ENCODE assay signal across 38 cellular contexts in genomic region chr16:19021747-19022146, GRCh38. TPM values are rescaled to one million over a fixed set of nuclear protein-coding genes. Genes with fewer than 3 reads are reported as not detected.
"Had no signal": no experiment of that assay in that cellular context is flagged by ENCODE, and none has a peak within 500 bp of the region (broad histone marks: within the 10 kb centered on the region; RNA-seq: fewer than 3 reads in every experiment).

No MANE protein-coding gene starts in this region.

- H3K36me3 Mint-ChIP-seq: activated naive CD4-positive, alpha-beta T cell treated with anti-CD3 and anti-CD28 coated beads, Interleukin-2, amount 10 ng/mL, durations not matched to agents 7 days and 5 days; activated naive CD4-positive, alpha-beta T cell treated with anti-CD3 and anti-CD28 coated beads, Interleukin-2, amount 50 U/mL, for 24 hours; activated naive CD4-positive, alpha-beta T cell treated with anti-CD3 and anti-CD28 coated beads, Interleukin-2, amount 50 U/mL, for 72 hours; activated naive CD8-positive, alpha-beta T cell; activated naive CD8-positive, alpha-beta T cell treated with anti-CD3 and anti-CD28 coated beads for 36 hours; activated naive CD8-positive, alpha-beta T cell treated with anti-CD3 and anti-CD28 coated beads, Interleukin-2, amount 10 ng/mL, durations not matched to agents 7 days and 5 days had no signal

- H3K27me3 Mint-ChIP-seq: activated naive CD4-positive, alpha-beta T cell treated with anti-CD3 and anti-CD28 coated beads, Interleukin-2, amount 50 U/mL, for 24 hours; activated naive CD8-positive, alpha-beta T cell; activated naive CD8-positive, alpha-beta T cell treated with anti-CD3 and anti-CD28 coated beads for 36 hours; activated naive CD8-positive, alpha-beta T cell treated with anti-CD3 and anti-CD28 coated beads, Interleukin-2, amount 50 U/mL, for 24 hours; activated T-cell treated with anti-CD3 and anti-CD28 coated beads, Interleukin-2, amount 50 U/mL, for 24 hours; activated T-helper 17 cell treated with anti-CD3 and anti-CD28 coated beads, Interleukin-2, amount 50 U/mL, for 72 hours; brain had no signal

- ATAC-seq: activated naive CD4-positive, alpha-beta T cell treated with anti-CD3 and anti-CD28 coated beads, Interleukin-2, amount 50 U/mL, for 72 hours; activated naive CD8-positive, alpha-beta T cell treated with anti-CD3 and anti-CD28 coated beads, Interleukin-2, amount 50 U/mL, for 24 hours; activated T-cell treated with anti-CD3 and anti-CD28 coated beads, Interleukin-2, amount 50 U/mL, for 4 hours; activated T-cell treated with anti-CD3 and anti-CD28 coated beads, Interleukin-2, amount 50 U/mL, for 72 hours; activated T-helper 17 cell treated with anti-CD3 and anti-CD28 coated beads, Interleukin-2, amount 50 U/mL, for 72 hours; body of pancreas had no signal

- H3K9me3 ChIP-seq: adrenal gland, ascending aorta, body of pancreas had no signal

- H3K4me3 Mint-ChIP-seq: activated naive CD4-positive, alpha-beta T cell treated with anti-CD3 and anti-CD28 coated beads for 36 hours; activated naive CD4-positive, alpha-beta T cell treated with anti-CD3 and anti-CD28 coated beads, Interleukin-2, amount 10 ng/mL, durations not matched to agents 7 days and 5 days; activated naive CD4-positive, alpha-beta T cell treated with anti-CD3 and anti-CD28 coated beads, Interleukin-2, amount 50 U/mL, for 24 hours; activated naive CD8-positive, alpha-beta T cell; activated naive CD8-positive, alpha-beta T cell treated with anti-CD3 and anti-CD28 coated beads for 36 hours; activated naive CD8-positive, alpha-beta T cell treated with anti-CD3 and anti-CD28 coated beads, Interleukin-2, amount 10 ng/mL, durations not matched to agents 7 days and 5 days; activated naive CD8-positive, alpha-beta T cell treated with anti-CD3 and anti-CD28 coated beads, Interleukin-2, amount 50 U/mL, for 24 hours; activated T-cell treated with anti-CD3 and anti-CD28 coated beads, Interleukin-2, amount 50 U/mL, for 24 hours; activated T-cell treated with anti-CD3 and anti-CD28 coated beads, Interleukin-2, amount 50 U/mL, for 4 hours; activated T-cell treated with anti-CD3 and anti-CD28 coated beads, Interleukin-2, amount 50 U/mL, for 72 hours; activated T-helper 1 cell treated with anti-CD3 and anti-CD28 coated beads, Interleukin-12 subunit alpha, Interleukin-12 subunit beta, Interleukin-2, Interleukin-4 antibody, amounts not matched to agents 30 ng/mL and 10 ng/mL and 1 ng/mL, durations not matched to agents 14 hours and 24 hours and 36 hours; activated T-helper 17 cell treated with anti-CD3 and anti-CD28 coated beads, Interleukin-2, amount 50 U/mL, for 72 hours; brain; central memory CD8-positive, alpha-beta T cell had no signal

- H3K27me3 ChIP-seq: adrenal gland, ascending aorta, body of pancreas, brain microvascular endothelial cell, breast epithelium, cardiac muscle cell had no signal

- H3K4me1 Mint-ChIP-seq: activated naive CD4-positive, alpha-beta T cell treated with anti-CD3 and anti-CD28 coated beads, Interleukin-2, amount 10 ng/mL, durations not matched to agents 7 days and 5 days; activated naive CD4-positive, alpha-beta T cell treated with anti-CD3 and anti-CD28 coated beads, Interleukin-2, amount 50 U/mL, for 24 hours; activated naive CD8-positive, alpha-beta T cell treated with anti-CD3 and anti-CD28 coated beads for 36 hours; activated naive CD8-positive, alpha-beta T cell treated with anti-CD3 and anti-CD28 coated beads, Interleukin-2, amount 10 ng/mL, durations not matched to agents 7 days and 5 days; activated naive CD8-positive, alpha-beta T cell treated with anti-CD3 and anti-CD28 coated beads, Interleukin-2, amount 50 U/mL, for 24 hours; activated T-helper 17 cell treated with anti-CD3 and anti-CD28 coated beads, Interleukin-2, amount 50 U/mL, for 72 hours; brain; central memory CD8-positive, alpha-beta T cell had no signal

- FAIRE-seq: astrocyte had no signal

- H3K27ac ChIP-seq: adrenal gland, ascending aorta, body of pancreas, brain microvascular endothelial cell, breast epithelium, cardiac muscle cell had no signal

- H3K9me3 Mint-ChIP-seq: activated naive CD4-positive, alpha-beta T cell treated with anti-CD3 and anti-CD28 coated beads for 36 hours; activated naive CD4-positive, alpha-beta T cell treated with anti-CD3 and anti-CD28 coated beads, Interleukin-2, amount 10 ng/mL, durations not matched to agents 7 days and 5 days; activated naive CD4-positive, alpha-beta T cell treated with anti-CD3 and anti-CD28 coated beads, Interleukin-2, amount 50 U/mL, for 24 hours; activated naive CD4-positive, alpha-beta T cell treated with anti-CD3 and anti-CD28 coated beads, Interleukin-2, amount 50 U/mL, for 72 hours; activated naive CD8-positive, alpha-beta T cell treated with anti-CD3 and anti-CD28 coated beads for 36 hours; activated naive CD8-positive, alpha-beta T cell treated with anti-CD3 and anti-CD28 coated beads, Interleukin-2, amount 10 ng/mL, durations not matched to agents 7 days and 5 days; activated naive CD8-positive, alpha-beta T cell treated with anti-CD3 and anti-CD28 coated beads, Interleukin-2, amount 50 U/mL, for 24 hours; activated T-cell treated with anti-CD3 and anti-CD28 coated beads, Interleukin-2, amount 50 U/mL, for 24 hours; activated T-cell treated with anti-CD3 and anti-CD28 coated beads, Interleukin-2, amount 50 U/mL, for 4 hours; activated T-cell treated with anti-CD3 and anti-CD28 coated beads, Interleukin-2, amount 50 U/mL, for 72 hours; activated T-helper 1 cell treated with anti-CD3 and anti-CD28 coated beads, Interleukin-12 subunit alpha, Interleukin-12 subunit beta, Interleukin-2, Interleukin-4 antibody, amounts not matched to agents 30 ng/mL and 10 ng/mL and 1 ng/mL, durations not matched to agents 14 hours and 24 hours and 36 hours; activated T-helper 17 cell treated with anti-CD3 and anti-CD28 coated beads, Interleukin-2, amount 50 U/mL, for 72 hours; activated T-helper 2 cell treated with anti-CD3 and anti-CD28 coated beads, Interferon-gamma antibody, Interleukin-2, Interleukin-4, amounts not matched to agents 10 μg/mL and 5 μg/mL and 100 μg/mL, durations not matched to agents 14 hours and 24 hours and 36 hours; brain; central memory CD8-positive, alpha-beta T cell had no signal

- H3K4me1 ChIP-seq: adrenal gland, ascending aorta, body of pancreas, breast epithelium had no signal

- H3K27ac Mint-ChIP-seq: activated naive CD4-positive, alpha-beta T cell treated with anti-CD3 and anti-CD28 coated beads for 36 hours; activated naive CD4-positive, alpha-beta T cell treated with anti-CD3 and anti-CD28 coated beads, Interleukin-2, amount 10 ng/mL, durations not matched to agents 7 days and 5 days; activated naive CD4-positive, alpha-beta T cell treated with anti-CD3 and anti-CD28 coated beads, Interleukin-2, amount 50 U/mL, for 24 hours; activated naive CD4-positive, alpha-beta T cell treated with anti-CD3 and anti-CD28 coated beads, Interleukin-2, amount 50 U/mL, for 72 hours; activated naive CD8-positive, alpha-beta T cell; activated naive CD8-positive, alpha-beta T cell treated with anti-CD3 and anti-CD28 coated beads for 36 hours; activated naive CD8-positive, alpha-beta T cell treated with anti-CD3 and anti-CD28 coated beads, Interleukin-2, amount 10 ng/mL, durations not matched to agents 7 days and 5 days; activated naive CD8-positive, alpha-beta T cell treated with anti-CD3 and anti-CD28 coated beads, Interleukin-2, amount 50 U/mL, for 24 hours; activated T-cell treated with anti-CD3 and anti-CD28 coated beads, Interleukin-2, amount 50 U/mL, for 24 hours; activated T-cell treated with anti-CD3 and anti-CD28 coated beads, Interleukin-2, amount 50 U/mL, for 72 hours; activated T-helper 1 cell treated with anti-CD3 and anti-CD28 coated beads, Interleukin-12 subunit alpha, Interleukin-12 subunit beta, Interleukin-2, Interleukin-4 antibody, amounts not matched to agents 30 ng/mL and 10 ng/mL and 1 ng/mL, durations not matched to agents 14 hours and 24 hours and 36 hours; activated T-helper 17 cell treated with anti-CD3 and anti-CD28 coated beads, Interleukin-2, amount 50 U/mL, for 72 hours; activated T-helper 2 cell treated with anti-CD3 and anti-CD28 coated beads, Interferon-gamma antibody, Interleukin-2, Interleukin-4, amounts not matched to agents 10 μg/mL and 5 μg/mL and 100 μg/mL, durations not matched to agents 14 hours and 24 hours and 36 hours; brain had no signal

- H3K4me3 ChIP-seq: adrenal gland, ascending aorta, body of pancreas, breast epithelium, cardiac muscle cell had no signal

- DNase-seq: activated effector memory CD4-positive, alpha-beta T cell treated with anti-CD3 and anti-CD28 coated beads, Interleukin-2, amount 50 U/mL, for 16 hours; activated effector memory CD4-positive, alpha-beta T cell treated with Interleukin-2 at 50 U/mL for 16 hours; activated gamma-delta T cell; activated gamma-delta T cell treated with Interleukin-2 at 50 U/mL for 16 hours; activated naive CD4-positive, alpha-beta T cell; activated naive CD4-positive, alpha-beta T cell treated with anti-CD3 and anti-CD28 coated beads for 36 hours; activated naive CD4-positive, alpha-beta T cell treated with anti-CD3 and anti-CD28 coated beads, Interleukin-2, amount 10 ng/mL, durations not matched to agents 7 days and 5 days; activated naive CD4-positive, alpha-beta T cell treated with anti-CD3 and anti-CD28 coated beads, Interleukin-2, amount 50 U/mL, for 16 hours; activated naive CD4-positive, alpha-beta T cell treated with Interleukin-2 at 50 U/mL for 16 hours; activated naive CD8-positive, alpha-beta T cell treated with anti-CD3 and anti-CD28 coated beads for 36 hours; activated naive CD8-positive, alpha-beta T cell treated with anti-CD3 and anti-CD28 coated beads, Interleukin-2, amount 10 ng/mL, durations not matched to agents 7 days and 5 days; activated naive CD8-positive, alpha-beta T cell treated with anti-CD3 and anti-CD28 coated beads, Interleukin-2, amount 50 U/mL, for 24 hours; activated T-cell treated with anti-CD3 and anti-CD28 coated beads, Interleukin-2, amount 50 U/mL, for 24 hours; activated T-cell treated with anti-CD3 and anti-CD28 coated beads, Interleukin-2, amount 50 U/mL, for 4 hours; activated T-cell treated with anti-CD3 and anti-CD28 coated beads, Interleukin-2, amount 50 U/mL, for 48 hours; activated T-cell treated with anti-CD3 and anti-CD28 coated beads, Interleukin-2, amount 50 U/mL, for 72 hours; adrenal gland; amniotic stem cell; amygdala; anterior cingulate cortex; aorta; body of pancreas; brain microvascular endothelial cell; caudate nucleus; central memory CD4-positive, alpha-beta T cell; cerebellar nuclear complex had no signal

- H3K36me3 ChIP-seq: adrenal gland, ascending aorta, brain microvascular endothelial cell, breast epithelium, cardiac muscle cell had no signal

RNA-seq across cellular contexts. Expression of gene TMC7, which starts 38.0 kb away (rescaled TPM):
- total RNA-seq: activated naive CD4-positive, alpha-beta T cell treated with anti-CD3 and anti-CD28 coated beads for 36 hours; activated naive CD4-positive, alpha-beta T cell treated with anti-CD3 and anti-CD28 coated beads, Interleukin-2, amount 50 U/mL, for 72 hours; activated naive CD8-positive, alpha-beta T cell treated with anti-CD3 and anti-CD28 coated beads for 36 hours; activated naive CD8-positive, alpha-beta T cell treated with anti-CD3 and anti-CD28 coated beads, Interleukin-2, amount 10 ng/mL, durations not matched to agents 7 days and 5 days; activated T-cell treated with anti-CD3 and anti-CD28 coated beads, Interleukin-2, amount 50 U/mL, for 4 hours; activated T-helper 1 cell treated with anti-CD3 and anti-CD28 coated beads, Interleukin-12 subunit alpha, Interleukin-12 subunit beta, Interleukin-2, Interleukin-4 antibody, amounts not matched to agents 30 ng/mL and 10 ng/mL and 1 ng/mL, durations not matched to agents 14 hours and 24 hours and 36 hours; activated T-helper 17 cell treated with anti-CD3 and anti-CD28 coated beads, Interleukin-2, amount 50 U/mL, for 72 hours; activated T-helper 2 cell treated with anti-CD3 and anti-CD28 coated beads, Interferon-gamma antibody, Interleukin-2, Interleukin-4, amounts not matched to agents 10 μg/mL and 5 μg/mL and 100 μg/mL, durations not matched to agents 14 hours and 24 hours and 36 hours had no signal
